In genomic region chr12:32892369-32892768, GRCh38 we compare ENCODE assay signal across 9 cellular contexts. TPM values are rescaled to one million over a fixed set of nuclear protein-coding genes. Genes with fewer than 3 reads are reported as not detected.
DNase-seq lines count a peak whose midpoint lies in the region; ATAC-seq, FAIRE-seq and TF ChIP-seq lines count a peak whose summit lies in the region.
"Not testable (repeated sequence)": the region's sequence is repeated elsewhere in the genome, so short reads cannot be mapped to it uniquely, and the experiment has no call there.
"Had no signal": no experiment of that assay in that cellular context is flagged by ENCODE, and none has a peak within 500 bp of the region (broad histone marks: within the 10 kb centered on the region; RNA-seq: fewer than 3 reads in every experiment).

No MANE protein-coding gene starts in this region.

- not testable (repeated sequence) for TF ChIP-seq RAD21 in K562 (CRISPR knock-in tag; conservative IDR thresholded peaks at IDR 0.05 in 1 of 2, IDR thresholded peaks at IDR 0.05 in 1 of 2); HepG2 (CRISPR knock-in tag; IDR thresholded peaks at IDR 0.05)

- H3K4me1 ChIP-seq in Caco-2 (peaks cover 46% of the 10 kb centered on the region), MM.1S (ENCODE audit: low read length) (peaks cover 50% of the 10 kb centered on the region), right atrium auricular region (peaks cover 0 to 17% of the 10 kb centered on the region in 2 donors), HepG2 (ENCODE audit: insufficient read depth, low read length) (peaks cover 55% of the 10 kb centered on the region)
- not testable (repeated sequence) for H3K4me1 ChIP-seq in K562 (replicated peaks in 1 of 2; ENCODE audit: control insufficient read depth in 2 of 2, insufficient read depth in 2 of 2, low read length in 2 of 2)

- not testable (repeated sequence) for ATAC-seq in K562, HepG2

- TF ChIP-seq EP300 in K562 (IDR thresholded peaks at IDR 0.05; ENCODE audit: low read length); HepG2 (IDR thresholded peaks at IDR 0.05; ENCODE audit: low read depth in 2 of 2, low read length in 2 of 2); HepG2 (CRISPR knock-in tag; IDR thresholded peaks at IDR 0.05; ENCODE audit: borderline replicate concordance): not testable (repeated sequence)

- not testable (repeated sequence) for BruUV-seq in Caco-2 (replicated peaks; lab: Mats Ljungman, UMichigan); K562 (replicated peaks; lab: Mats Ljungman, UMichigan); HepG2 (replicated peaks; lab: Mats Ljungman, UMichigan)

- H3K36me3 Mint-ChIP-seq in Caco-2 (ENCODE audit: insufficient read depth, unreplicated experiment) = peaks cover 92% of the 10 kb centered on the region
- H3K36me3 Mint-ChIP-seq in endothelial cell (ENCODE audit: low read depth, unreplicated experiment); progenitor cell of endocrine pancreas (ENCODE audit: insufficient read depth): not testable (repeated sequence)

- H3K4me1 Mint-ChIP-seq in Caco-2 (ENCODE audit: low read depth, unreplicated experiment) = peaks cover 31% of the 10 kb centered on the region
- peaks cover 45% of the 10 kb centered on the region for H3K4me1 Mint-ChIP-seq in endothelial cell (ENCODE audit: unreplicated experiment)
- H3K4me1 Mint-ChIP-seq in progenitor cell of endocrine pancreas (ENCODE audit: low read depth) = peaks cover 57% of the 10 kb centered on the region

- H3K27ac Mint-ChIP-seq in Caco-2 (ENCODE audit: unreplicated experiment) (peak overlapping the region; percentile 80), endothelial cell (ENCODE audit: unreplicated experiment) (peak overlapping the region; percentile 69), progenitor cell of endocrine pancreas (peak overlapping the region; percentile 93)

- not testable (repeated sequence) for H4K20me1 ChIP-seq in MM.1S (ENCODE audit: insufficient read depth, low read length); K562 (replicated peaks; ENCODE audit: control insufficient read depth, insufficient read depth, low read length); HepG2 (ENCODE audit: insufficient read depth, low read length)

- WGBS in K562 (ENCODE audit: insufficient coverage, low coverage, missing lambda C conversion rate) = 3% methylated on average over 3 of the region's 3 CpGs
- 90% methylated on average over 3 of the region's 3 CpGs for WGBS in HepG2 (ENCODE audit: low lambda C conversion rate)

- not testable (repeated sequence) for FAIRE-seq in K562 (lab: Jason Lieb, UNC); HepG2 (lab: Jason Lieb, UNC)

- not testable (repeated sequence) for H3K9me2 ChIP-seq in MM.1S (replicated peaks; ENCODE audit: insufficient read depth, low read length)

- TF ChIP-seq CTCF in Caco-2 (IDR thresholded peaks at IDR 0.05; ENCODE audit: insufficient read depth in 1 of 2, low read depth in 1 of 2, low read length in 1 of 2, severe bottlenecking in 1 of 2, unreplicated experiment in 1 of 2); MM.1S (IDR thresholded peaks at IDR 0.05; ENCODE audit: low read length); K562 (IDR thresholded peaks at IDR 0.05 in 2 of 3, conservative IDR thresholded peaks at IDR 0.05 in 1 of 3; ENCODE audit: insufficient read depth in 2 of 3, low read depth in 1 of 3, low read length in 3 of 3); endothelial cell (IDR thresholded peaks at IDR 0.05; ENCODE audit: unreplicated experiment); right atrium auricular region (IDR thresholded peaks at IDR 0.05); HepG2 (CRISPR knock-in tag; IDR thresholded peaks at IDR 0.05); progenitor cell of endocrine pancreas (IDR thresholded peaks at IDR 0.05; ENCODE audit: unreplicated experiment): not testable (repeated sequence)

- H3K27me3 Mint-ChIP-seq in Caco-2 (ENCODE audit: insufficient read depth, unreplicated experiment); endothelial cell (ENCODE audit: unreplicated experiment); progenitor cell of endocrine pancreas: not testable (repeated sequence)

- H3F3A ChIP-seq in MM.1S (ENCODE audit: insufficient read depth, low read length) = peaks cover 71% of the 10 kb centered on the region

- H3K36me3 ChIP-seq in Caco-2 (ENCODE audit: control insufficient read depth, insufficient read depth, low read length); MM.1S (replicated peaks; ENCODE audit: insufficient read depth, low read length); K562 (ENCODE audit: control insufficient read depth, insufficient read depth, low read length); right atrium auricular region; HepG2 (replicated peaks in 1 of 2; ENCODE audit: control insufficient read depth in 1 of 2, insufficient read depth in 2 of 2, low read length in 2 of 2): not testable (repeated sequence)

- peak overlapping the region; percentile 81; the same call in 1 of the 2 replicates for H3K27ac ChIP-seq in MM.1S (ENCODE audit: low read length)
- not testable (repeated sequence) for H3K27ac ChIP-seq in K562 (ENCODE audit: extremely low read depth, low read depth, low read length)
- peak overlapping the region; percentile 51 to 78 for H3K27ac ChIP-seq in right atrium auricular region
- peak overlapping the region; percentile 25 for H3K27ac ChIP-seq in HepG2 (ENCODE audit: extremely low read length, insufficient read depth, low read length)

- intact Hi-C loops in Caco-2 (cut with micrococcal nuclease; ENCODE audit: unreplicated experiment) = loop anchor here (2.0 to 5.0 kb wide), 5 partner anchors 14 to 1520 kb away; partner anchors contain the start of gene DNM1L
- intact Hi-C loops in K562 (cut with micrococcal nuclease); HepG2 (cut with micrococcal nuclease; ENCODE audit: unreplicated experiment): not testable (repeated sequence)

- CTCF ChIA-PET in Caco-2 (lab: Charles Lee) = interaction anchor here (0.7 to 1.1 kb wide), 2 partner anchors 10 to 136 kb away, joined by 3 read pairs; partner anchors contain the start of gene YARS2
- CTCF ChIA-PET in K562 (lab: Yijun Ruan, JAX; ENCODE audit: low intra/inter-chr PET ratio); HepG2 (lab: Yijun Ruan, JAX; ENCODE audit: low intra/inter-chr PET ratio, low total read pairs): not testable (repeated sequence)

- H2AFZ ChIP-seq in MM.1S (ENCODE audit: low read length); K562 (ENCODE audit: low read depth, low read length); HepG2 (ENCODE audit: low read length): not testable (repeated sequence)

- peaks cover 91% of the 10 kb centered on the region for H3K79me2 ChIP-seq in MM.1S (ENCODE audit: low read length)
- not testable (repeated sequence) for H3K79me2 ChIP-seq in K562 (ENCODE audit: control insufficient read depth, insufficient read depth, low read length)
- peaks cover 60% of the 10 kb centered on the region for H3K79me2 ChIP-seq in HepG2 (ENCODE audit: insufficient read depth, low read length)

- DNase-seq in Caco-2 = peak; percentile 50 to 73
- DNase-seq in HK-2 (ENCODE audit: unreplicated experiment) = peak; percentile 10
- peak; percentile 56 for DNase-seq in MM.1S
- DNase-seq in K562 (ENCODE audit: extremely low read depth in 1 of 4, low spot score in 3 of 4); endothelial cell (ENCODE audit: low spot score); right atrium auricular region (ENCODE audit: low spot score); HepG2 (ENCODE audit: low spot score); progenitor cell of endocrine pancreas (ENCODE audit: low spot score, unreplicated experiment): not testable (repeated sequence)

- H3K9me3 ChIP-seq in Caco-2; MM.1S (replicated peaks; ENCODE audit: insufficient read depth, low read length); K562 (replicated peaks; ENCODE audit: control insufficient read depth, insufficient read depth, low read depth, low read length); right atrium auricular region; HepG2 (ENCODE audit: low read length): not testable (repeated sequence)

- H3K4me2 ChIP-seq in MM.1S (ENCODE audit: low read depth, low read length) (peak overlapping the region; percentile 55), HepG2 (ENCODE audit: low read depth, low read length) (peak overlapping the region; percentile 28)
- not testable (repeated sequence) for H3K4me2 ChIP-seq in K562 (ENCODE audit: insufficient read depth, low read length)

- not testable (repeated sequence) for H3K27me3 ChIP-seq in Caco-2 (replicated peaks; ENCODE audit: control insufficient read depth, insufficient read depth, low read length); MM.1S (replicated peaks; ENCODE audit: insufficient read depth, low read length); K562 (ENCODE audit: control insufficient read depth in 2 of 2, insufficient read depth in 2 of 2, low read length in 2 of 2); right atrium auricular region; HepG2 (ENCODE audit: control insufficient read depth in 1 of 2, insufficient read depth in 2 of 2, low read length in 2 of 2)

- not testable (repeated sequence) for TF ChIP-seq POLR2A in K562 (conservative IDR thresholded peaks at IDR 0.05); HepG2 (IDR thresholded peaks at IDR 0.05; ENCODE audit: insufficient read depth in 1 of 2, low read depth in 2 of 2, low read length in 2 of 2)

- H3K4me3 ChIP-seq in Caco-2 (ENCODE audit: low read depth, low read length); K562: not testable (repeated sequence)
- H3K4me3 ChIP-seq in MM.1S (ENCODE audit: low read length) (peak overlapping the region; percentile 18; the same call in 1 of the 2 replicates), right atrium auricular region (peak overlapping the region; percentile 22 to 85), HepG2 (replicated peaks in 1 of 3; ENCODE audit: insufficient read depth in 1 of 3, low read depth in 2 of 3, low read length in 3 of 3) (peak overlapping the region in 1 of 3 experiments; percentile 26; a peak in 2 of 6 replicates)

- H3K9ac ChIP-seq in MM.1S (ENCODE audit: low read length) = peak overlapping the region; percentile 22; the same call in 1 of the 2 replicates
- H3K9ac ChIP-seq in K562 (ENCODE audit: insufficient read depth in 1 of 2, low read depth in 2 of 2, low read length in 2 of 2); HepG2 (ENCODE audit: insufficient read depth, low read depth, low read length): not testable (repeated sequence)

- POLR2A ChIA-PET in Caco-2 (lab: Charles Lee) = interaction anchor here (0.6 to 2.1 kb wide), 4 partner anchors 10 to 137 kb away, joined by 3 to 11 read pairs (median 3); partner anchors contain the start of gene YARS2
- POLR2A ChIA-PET in K562 (lab: Yijun Ruan, JAX); HepG2 (lab: Yijun Ruan, JAX): not testable (repeated sequence)

- not testable (repeated sequence) for H3K9me3 Mint-ChIP-seq in Caco-2 (ENCODE audit: unreplicated experiment); endothelial cell (ENCODE audit: unreplicated experiment); progenitor cell of endocrine pancreas (ENCODE audit: low read depth)

- H3K4me3 Mint-ChIP-seq in Caco-2 (ENCODE audit: unreplicated experiment) = peak overlapping the region; percentile 91
- not testable (repeated sequence) for H3K4me3 Mint-ChIP-seq in endothelial cell (ENCODE audit: unreplicated experiment)
- H3K4me3 Mint-ChIP-seq in progenitor cell of endocrine pancreas (ENCODE audit: low read depth) = peak overlapping the region; percentile 58

- not testable (repeated sequence) for H3K9me1 ChIP-seq in K562 (ENCODE audit: control insufficient read depth, insufficient read depth, low read length)

- in situ Hi-C loops in K562 (cut with MboI); HepG2 (cut with HindIII; ENCODE audit: extremely low pct_ligation_motif_present, low pct_unique_long_range_greater_than_20kb): not testable (repeated sequence)

RNA-seq across cellular contexts. Expression of gene PKP2, which starts 4.2 kb away (rescaled TPM):
- total RNA-seq in Caco-2 (2022) (249 and 275 TPM in 2 replicates), K562 (2014; rRNA removed) (2.4 and 2.8 TPM in 2 replicates), K562 (2014; rRNA removed; fragmentation: Illumina TruSeq; extraction: Trizol) (4.2 and 5.3 TPM in 2 replicates), K562 (2015; rRNA removed; fragmentation: Illumina TruSeq; extraction: Trizol) (2.6 and 2.9 TPM in 2 replicates), K562 (2021) (3.5 and 4.1 TPM in 2 replicates), endothelial cell (ENCODE audit: unreplicated experiment) (9.0 TPM), right atrium auricular region (100 to 1,000 TPM; 195 to 271 TPM), HepG2 (2016; rRNA removed; fragmentation: Illumina TruSeq; extraction: Trizol) (25.3 and 27.5 TPM in 2 replicates), progenitor cell of endocrine pancreas (102 and 103 TPM in 2 replicates)
- total RNA-seq in K562 (2011; cell fraction: chromatin; rRNA removed; ENCODE audit: low replicate concordance) = 2.3 and 5.2 TPM in 2 replicates
- 2.3 and 3.6 TPM in 2 replicates for total RNA-seq in K562 (2011; cell fraction: nucleolus; rRNA removed)
- 2.6 and 3.7 TPM in 2 replicates for total RNA-seq in K562 (2011; cell fraction: nucleoplasm; rRNA removed)
- polyA plus RNA-seq in K562 (2011; rRNA removed) (3.2 and 5.2 TPM in 2 replicates), K562 (2014; fragmentation: Illumina TruSeq; extraction: Trizol) (3.3 and 3.7 TPM in 2 replicates), K562 (2014; fragmentation: Nextera tagmentation; extraction: Ambion mirVana) (1 to 10 TPM; 1.6 TPM), K562 (2014; rRNA removed) (2.2 and 3.0 TPM in 2 replicates), HepG2 (2011; rRNA removed) (11.5 and 15.1 TPM in 2 replicates)
- 2.0 and 4.1 TPM in 2 replicates for polyA plus RNA-seq in K562 (2011; cell fraction: cytosol; rRNA removed)
- polyA plus RNA-seq in K562 (2011; cell fraction: nucleus; rRNA removed) = 2.3 and 6.1 TPM in 2 replicates
- polyA plus RNA-seq in K562 (2012) = 2.0 TPM in 2 replicates
- polyA minus RNA-seq in K562 (2011; rRNA and poly(A)+ RNA removed) = 4.1 and 11.9 TPM in 2 replicates
- 2.1 and 5.1 TPM in 2 replicates for polyA minus RNA-seq in K562 (2011; cell fraction: cytosol; rRNA and poly(A)+ RNA removed)
- 2.6 and 10.7 TPM in 2 replicates for polyA minus RNA-seq in K562 (2011; cell fraction: nucleus; rRNA and poly(A)+ RNA removed)
- total RNA-seq in HepG2 (2016; cell fraction: cytosol; rRNA removed; fragmentation: Illumina TruSeq; extraction: Trizol; ENCODE audit: low read depth) = 4.7 and 5.4 TPM in 2 replicates
- 25.1 and 27.8 TPM in 2 replicates for total RNA-seq in HepG2 (2016; cell fraction: insoluble cytoplasmic fraction; rRNA removed; fragmentation: Illumina TruSeq; extraction: Trizol)
- 13.0 and 15.4 TPM in 2 replicates for total RNA-seq in HepG2 (2016; cell fraction: membrane; rRNA removed; fragmentation: Illumina TruSeq; extraction: Trizol)
- 33.3 and 34.1 TPM in 2 replicates for total RNA-seq in HepG2 (2016; cell fraction: nucleus; rRNA removed; fragmentation: Illumina TruSeq; extraction: Trizol)
- 10.5 and 12.5 TPM in 2 replicates for polyA plus RNA-seq in HepG2 (2011; cell fraction: cytosol; rRNA removed)
- 10.5 and 14.0 TPM in 2 replicates for polyA plus RNA-seq in HepG2 (2011; cell fraction: nucleus; rRNA removed)
- polyA plus RNA-seq in HepG2 (2012) = 8.6 and 13.0 TPM in 2 replicates
- 3.6 and 4.0 TPM in 2 replicates for polyA plus RNA-seq in HepG2 (2016; cell fraction: cytosol; fragmentation: Illumina TruSeq; extraction: Trizol; ENCODE audit: low read depth)
- 29.1 and 36.7 TPM in 2 replicates for polyA plus RNA-seq in HepG2 (2016; cell fraction: insoluble cytoplasmic fraction; fragmentation: Illumina TruSeq; extraction: Trizol; ENCODE audit: low read depth)
- polyA plus RNA-seq in HepG2 (2016; cell fraction: membrane; fragmentation: Illumina TruSeq; extraction: Trizol; ENCODE audit: low read depth) = 8.6 and 9.7 TPM in 2 replicates
- polyA plus RNA-seq in HepG2 (2016; cell fraction: nucleus; fragmentation: Illumina TruSeq; extraction: Trizol; ENCODE audit: insufficient read depth, low read depth) = 20.5 and 26.3 TPM in 2 replicates
- polyA minus RNA-seq in HepG2 (2011; rRNA and poly(A)+ RNA removed; ENCODE audit: low replicate concordance) = 10.4 and 30.2 TPM in 2 replicates
- polyA minus RNA-seq in HepG2 (2011; cell fraction: cytosol; rRNA and poly(A)+ RNA removed) = 14.1 and 17.4 TPM in 2 replicates
- polyA minus RNA-seq in HepG2 (2011; cell fraction: nucleus; rRNA and poly(A)+ RNA removed) = 57.2 and 60.5 TPM in 2 replicates
- total RNA-seq: SK-MEL-5 had no signal
